ENCODE assay signal across 8 cellular contexts in genomic region chr12:122752464-122753212, GRCh38. TPM values are rescaled to one million over a fixed set of nuclear protein-coding genes. Genes with fewer than 3 reads are reported as not detected.
A peak's percentile ranks its signal among the peaks of the same experiment; 100 is the strongest.
DNase-seq lines count a peak whose midpoint lies in the region; ATAC-seq and TF ChIP-seq lines count a peak whose summit lies in the region.

Gene DENR, plus strand, starts transcription at chr12:122752824. Its CDS starts 878 bp downstream, at chr12:122753702.

- peak within 1 kb of the TSS; percentile 87 to 99 (median 98) for H3K27ac ChIP-seq in BLaER1 treated with 17β-estradiol and CSF1 and Interleukin-3, amounts not matched to agents 10 nM and 100 nM
- H3K27ac ChIP-seq in colonic mucosa: peak within 1 kb of the TSS; percentile 83

- DNase-seq in GM19240 (ENCODE audit: insufficient read length, low spot score) (peak; percentile 85), NCI-H524 treated with DMSO at 0.1 percent for 48 hours (lab: John Stamatoyannopoulos, UW) (peak; percentile 71), colonic mucosa (peak; percentile 99), kidney tubule cell (ENCODE audit: low spot score) (peak; percentile 100)
- peak; percentile 100 for DNase-seq in activated CD4-positive, alpha-beta T cell treated with anti-CD3 and anti-CD28 coated beads for 48 hours
- peak; percentile 97 to 100 (median 98) for DNase-seq in stimulated activated CD4-positive, alpha-beta T cell treated with anti-CD3 and anti-CD28 coated beads, Interleukin-1b, Interleukin-23, amount 100 ng/mL, for 24 hours (ENCODE audit: low read depth in 4 of 4, low spot score in 1 of 4)

- H3K4me3 ChIP-seq in BLaER1 treated with 17β-estradiol and CSF1 and Interleukin-3, amounts not matched to agents 10 nM and 100 nM: peak within 1 kb of the TSS; percentile 75 to 93 (median 89)
- H3K4me3 ChIP-seq in colonic mucosa: peak within 1 kb of the TSS; percentile 94

- peaks cover 17 to 76% (median 24%) of the 10 kb centered on the region in 10 experiments for H3K4me1 ChIP-seq in BLaER1 treated with 17β-estradiol and CSF1 and Interleukin-3, amounts not matched to agents 10 nM and 100 nM
- peaks cover 4% of the 10 kb centered on the region for H3K4me1 ChIP-seq in colonic mucosa

- no peaks in the 10 kb centered on the region for H3K27me3 ChIP-seq in BLaER1 treated with 17β-estradiol and CSF1 and Interleukin-3, amounts not matched to agents 10 nM and 100 nM
- H3K27me3 ChIP-seq in colonic mucosa: no peaks in the 10 kb centered on the region

- no peaks in the 10 kb centered on the region for H3K9me3 ChIP-seq in BLaER1 treated with 17β-estradiol and CSF1 and Interleukin-3, amounts not matched to agents 10 nM and 100 nM (replicated peaks in 1 of 11)
- H3K9me3 ChIP-seq in colonic mucosa: no peaks in the 10 kb centered on the region

- peak within 1 kb of the TSS; percentile 93 to 99 (median 98) for H3K9ac ChIP-seq in BLaER1 treated with 17β-estradiol and CSF1 and Interleukin-3, amounts not matched to agents 10 nM and 100 nM
- H3K9ac ChIP-seq in colonic mucosa (ENCODE audit: low read depth in 2 of 2, low read length in 2 of 2): peak within 1 kb of the TSS; percentile 88 to 98

- peak; percentile 89 for ATAC-seq in HG03460 (IDR thresholded peaks at IDR 0.05; ENCODE audit: unreplicated experiment)

- peaks cover 40 to 42% (median 40%) of the 10 kb centered on the region in 11 experiments for H3K36me3 ChIP-seq in BLaER1 treated with 17β-estradiol and CSF1 and Interleukin-3, amounts not matched to agents 10 nM and 100 nM
- no peaks in the 10 kb centered on the region for H3K36me3 ChIP-seq in colonic mucosa

- H4K20me1 ChIP-seq in BLaER1 treated with 17β-estradiol and CSF1 and Interleukin-3, amounts not matched to agents 10 nM and 100 nM: peaks cover 0 to 44% (median 18%) of the 10 kb centered on the region in 11 experiments; a peak in 18 of 22 replicates

- H3K4me2 ChIP-seq in BLaER1 treated with 17β-estradiol and CSF1 and Interleukin-3, amounts not matched to agents 10 nM and 100 nM: peak within 1 kb of the TSS; percentile 86 to 99 (median 95)

- peak; percentile 77 for TF ChIP-seq CTCF in colonic mucosa (IDR thresholded peaks at IDR 0.05)

- intact Hi-C loops in colonic mucosa (cut with DNase I): loop anchor here (5.0 kb wide), 1 partner anchor 115 kb away; no protein-coding TSS in a partner anchor

RNA-seq across cellular contexts. Expression of gene DENR, which starts in this region (rescaled TPM):
- total RNA-seq in colonic mucosa: 10 to 100 TPM; 35.8 to 37.8 TPM

Comparison
In these comparisons a context has a peak if more than half of its experiments do, and no peak if none do; other contexts are left out.
1. Peak in every context shown above with its lines: DNase-seq, ATAC-seq, H3K4me3 ChIP-seq and H3K27ac ChIP-seq.